ENCODE assay signal across 9 cellular contexts in the genomic region with DNA sequence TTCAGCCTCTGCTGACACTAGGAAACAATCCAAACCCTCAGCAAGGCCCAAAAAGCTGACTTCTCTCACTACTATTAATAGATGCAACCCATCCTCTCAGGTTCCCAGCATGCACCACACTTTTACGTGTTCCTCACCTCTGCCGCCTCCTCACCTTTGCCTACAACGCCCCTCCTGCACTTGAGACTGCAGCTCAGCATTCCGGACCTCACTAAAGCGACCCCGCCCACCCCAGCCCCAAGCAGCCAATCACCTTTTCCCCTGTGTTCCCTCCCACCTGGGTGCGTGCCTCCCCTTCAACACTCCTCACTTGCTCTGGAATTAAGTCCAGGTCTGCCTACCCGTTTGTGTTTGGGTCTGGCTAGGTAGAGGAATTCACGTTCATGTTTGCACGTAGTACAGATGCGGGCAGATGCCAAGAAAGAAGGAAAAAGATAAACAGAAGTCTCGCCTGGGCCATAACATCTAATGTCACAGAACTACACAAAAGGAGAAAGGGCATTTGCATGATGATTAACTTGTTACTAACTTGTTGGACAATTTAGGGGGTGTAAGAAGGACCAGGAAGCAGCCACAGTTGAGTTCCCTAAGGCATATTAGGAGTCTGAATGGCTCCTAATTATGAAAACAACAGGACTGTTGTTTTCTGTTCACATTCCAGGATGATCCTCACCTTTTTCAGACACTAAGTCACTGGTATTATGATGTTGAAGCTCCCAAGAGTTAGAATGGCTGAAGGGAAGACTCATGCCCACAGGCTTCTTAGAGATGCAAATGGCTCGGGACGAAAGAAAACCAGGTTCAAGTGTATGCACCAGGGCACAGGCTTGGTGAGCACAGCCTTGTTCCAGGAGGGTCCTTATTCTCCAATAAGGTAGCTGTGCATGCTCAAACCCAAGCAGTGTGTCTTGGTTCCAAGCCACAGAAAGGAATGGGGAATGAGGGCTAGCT.
DNase-seq lines count a peak whose midpoint lies in the region; ATAC-seq and TF ChIP-seq lines count a peak whose summit lies in the region.
"Had no signal": no experiment of that assay in that cellular context is flagged by ENCODE, and none has a peak within 500 bp of the region (broad histone marks: within the 10 kb centered on the region; RNA-seq: fewer than 3 reads in every experiment).

No MANE protein-coding gene starts in this region.

- H3K9me3 Mint-ChIP-seq in endodermal cell = no peaks in the 10 kb centered on the region

- H3K4me3 ChIP-seq in endodermal cell (ENCODE audit: low read length) (peak overlapping the region; percentile 59), suprapubic skin (no peak overlapping the region)
- H3K4me3 ChIP-seq: SJSA1 had no signal

- TF ChIP-seq POLR2A in suprapubic skin (IDR thresholded peaks at IDR 0.05) = no peak

- H3K9ac ChIP-seq in endodermal cell (ENCODE audit: extremely low read depth, low read length, poor library complexity, severe bottlenecking) = no peak overlapping the region

- H3K4me1 ChIP-seq in endodermal cell (ENCODE audit: control insufficient read depth, insufficient read depth, low read length) (peaks cover 9% of the 10 kb centered on the region), suprapubic skin (peaks cover 60% of the 10 kb centered on the region)

- no peaks in the 10 kb centered on the region for H3K36me3 Mint-ChIP-seq in endodermal cell (ENCODE audit: low read depth)

- H3K27me3 ChIP-seq in endodermal cell (ENCODE audit: control insufficient read depth, insufficient read depth, low read length, poor library complexity, severe bottlenecking) (no peaks in the 10 kb centered on the region), suprapubic skin (no peaks in the 10 kb centered on the region)
- H3K27me3 ChIP-seq: SJSA1 had no signal

- H3K36me3 ChIP-seq in endodermal cell (ENCODE audit: control insufficient read depth, insufficient read depth, low read length) (no peaks in the 10 kb centered on the region), suprapubic skin (no peaks in the 10 kb centered on the region)
- H3K36me3 ChIP-seq: SJSA1 had no signal

- ATAC-seq in left lobe of liver = peak; percentile 79

- DNase-seq in M059J (ENCODE audit: low read depth) = peak; percentile 57
- DNase-seq in endodermal cell = peak; percentile 94
- DNase-seq in left lobe of liver (ENCODE audit: low spot score) = peak; percentile 81
- DNase-seq in suprapubic skin (ENCODE audit: low spot score in 2 of 2) = no peak
- DNase-seq in glomerular visceral epithelial cell (ENCODE audit: extremely low spot score) = no peak
- DNase-seq in C1 segment of cervical spinal cord (lab: John Stamatoyannopoulos, UW) = no peak
- no peak for DNase-seq in SHP77 (lab: John Stamatoyannopoulos, UW)
- DNase-seq: NCI-H1436 had no signal

- 25 to 39% methylated on average over 10 to 14 of the region's 14 CpGs for WGBS in endodermal cell (ENCODE audit: insufficient coverage in 1 of 2, insufficient read length in 1 of 2), 2 experiments
- 58% methylated on average over 14 of the region's 14 CpGs for WGBS in suprapubic skin

- H3K27ac ChIP-seq in endodermal cell (ENCODE audit: low read depth, low read length) = no peak overlapping the region
- H3K27ac ChIP-seq in suprapubic skin = peak overlapping the region; percentile 30
- H3K27ac ChIP-seq: SJSA1 had no signal

- peaks cover 54% of the 10 kb centered on the region for H3K4me1 Mint-ChIP-seq in endodermal cell

- H3K27ac Mint-ChIP-seq in endodermal cell = peak overlapping the region; percentile 87

- no peaks in the 10 kb centered on the region for H3K27me3 Mint-ChIP-seq in endodermal cell (ENCODE audit: insufficient read depth)

- H3K9me3 ChIP-seq in endodermal cell (ENCODE audit: control insufficient read depth, low read length) (no peaks in the 10 kb centered on the region), suprapubic skin (no peaks in the 10 kb centered on the region)
- H3K9me3 ChIP-seq: SJSA1 had no signal

- TF ChIP-seq CTCF in endodermal cell (conservative IDR thresholded peaks at IDR 0.05) (no peak), suprapubic skin (IDR thresholded peaks at IDR 0.05) (no peak)

- no peak for TF ChIP-seq EP300 in suprapubic skin (IDR thresholded peaks at IDR 0.05)

- H3K4me3 Mint-ChIP-seq in endodermal cell = peak overlapping the region; percentile 22

Comparison
In these comparisons a context has a peak if more than half of its experiments do, and no peak if none do; other contexts are left out.
1. DNase-seq: peak in M059J (single experiment), endodermal cell (single experiment) and left lobe of liver (single experiment); none in suprapubic skin (0 of 2), glomerular visceral epithelial cell (single experiment), C1 segment of cervical spinal cord (0 of 14) and SHP77 (0 of 2).